In the genomic region with DNA sequence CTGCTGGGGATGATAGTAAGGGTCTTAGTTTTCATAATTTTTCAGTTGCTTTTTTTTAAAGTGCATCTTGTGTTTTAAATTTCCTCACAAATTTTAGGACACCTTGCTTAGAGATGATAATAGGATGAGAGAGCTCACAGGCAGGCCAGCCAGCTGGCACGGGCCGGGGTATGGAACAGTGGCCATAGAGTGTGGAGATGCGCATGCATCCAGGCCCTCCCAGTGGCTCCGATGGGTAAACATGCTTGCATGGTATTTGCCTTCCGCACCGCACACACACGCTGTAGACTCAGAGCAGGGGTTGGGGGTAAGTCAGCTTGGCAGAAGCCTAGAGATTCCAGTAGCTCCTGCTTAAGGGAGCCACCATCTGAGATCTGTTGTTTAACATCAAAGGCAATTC, we compare ENCODE assay signal across 28 cellular contexts. TPM values are rescaled to one million over a fixed set of nuclear protein-coding genes. Genes with fewer than 3 reads are reported as not detected.
A peak's percentile ranks its signal among the peaks of the same experiment; 100 is the strongest.
DNase-seq lines count a peak whose midpoint lies in the region; ATAC-seq and TF ChIP-seq lines count a peak whose summit lies in the region.
"Had no signal": no experiment of that assay in that cellular context is flagged by ENCODE, and none has a peak within 500 bp of the region (broad histone marks: within the 10 kb centered on the region; RNA-seq: fewer than 3 reads in every experiment).

No MANE protein-coding gene starts in this region.

- no peaks in the 10 kb centered on the region for H3K27me3 Mint-ChIP-seq in activated CD4-positive, alpha-beta T cell treated with anti-CD3 and anti-CD28 coated beads, Interleukin-2, amount 10 ng/mL, durations not matched to agents 7 days and 5 days
- H3K27me3 Mint-ChIP-seq: activated CD4-positive, alpha-beta memory T cell treated with anti-CD3 and anti-CD28 coated beads, Interleukin-2, amount 10 ng/mL, durations not matched to agents 7 days and 5 days; activated naive CD4-positive, alpha-beta T cell treated with anti-CD3 and anti-CD28 coated beads, Interleukin-2, amount 10 ng/mL, durations not matched to agents 7 days and 5 days; CD4-positive, CD25-positive, alpha-beta regulatory T cell had no signal

- DNase-seq in NCI-H1105 treated with DMSO at 0.1 percent for 48 hours (lab: John Stamatoyannopoulos, UW) (peak; percentile 29), NCI-H1105 (lab: John Stamatoyannopoulos, UW) (no peak), NCI-H146 (lab: John Stamatoyannopoulos, UW) (peak; percentile 68), NCI-H510A (lab: John Stamatoyannopoulos, UW) (peak; percentile 28), cerebellar cortex (ENCODE audit: low spot score) (peak; percentile 82)
- DNase-seq in activated CD4-positive, alpha-beta T cell treated with anti-CD3 and anti-CD28 coated beads, Interleukin-2, amount 10 ng/mL, durations not matched to agents 7 days and 5 days = no peak
- DNase-seq: activated CD4-positive, alpha-beta memory T cell treated with anti-CD3 and anti-CD28 coated beads, Interleukin-2, amount 10 ng/mL, durations not matched to agents 7 days and 5 days; activated CD4-positive, alpha-beta T cell treated with anti-CD3 and anti-CD28 coated beads for 1 hour; activated CD8-positive, alpha-beta memory T cell treated with anti-CD3 and anti-CD28 coated beads, Interleukin-2, amount 50 U/mL, for 4 hours; activated naive CD4-positive, alpha-beta T cell treated with anti-CD3 and anti-CD28 coated beads, Interleukin-2, amount 10 ng/mL, durations not matched to agents 7 days and 5 days; adrenal gland; brain microvascular endothelial cell; CD4-positive, CD25-positive, alpha-beta regulatory T cell; foreskin melanocyte; H9; NCI-H2227 treated with DMSO at 0.1 percent for 48 hours; small intestine; stimulated activated naive CD8-positive, alpha-beta T cell treated with anti-CD3 and anti-CD28 coated beads, Interleukin-15, Interleukin-2, amounts not matched to agents 100 U/mL and 50 U/mL, for 24 hours; uterus had no signal

- H3K27ac Mint-ChIP-seq in activated CD4-positive, alpha-beta T cell treated with anti-CD3 and anti-CD28 coated beads, Interleukin-2, amount 10 ng/mL, durations not matched to agents 7 days and 5 days = no peak overlapping the region
- H3K27ac Mint-ChIP-seq: activated CD4-positive, alpha-beta memory T cell treated with anti-CD3 and anti-CD28 coated beads, Interleukin-2, amount 10 ng/mL, durations not matched to agents 7 days and 5 days; activated naive CD4-positive, alpha-beta T cell treated with anti-CD3 and anti-CD28 coated beads, Interleukin-2, amount 10 ng/mL, durations not matched to agents 7 days and 5 days; CD4-positive, CD25-positive, alpha-beta regulatory T cell; H9; T-helper 2 cell treated with Interferon-gamma antibody and Interleukin-4, amounts not matched to agents 5 μg/mL and 100 μg/mL, for 36 hours had no signal

- H3K9me3 Mint-ChIP-seq in activated CD4-positive, alpha-beta T cell treated with anti-CD3 and anti-CD28 coated beads, Interleukin-2, amount 10 ng/mL, durations not matched to agents 7 days and 5 days = peaks cover 6% of the 10 kb centered on the region
- H3K9me3 Mint-ChIP-seq: activated CD4-positive, alpha-beta memory T cell treated with anti-CD3 and anti-CD28 coated beads, Interleukin-2, amount 10 ng/mL, durations not matched to agents 7 days and 5 days; H9; T-helper 2 cell treated with Interferon-gamma antibody and Interleukin-4, amounts not matched to agents 5 μg/mL and 100 μg/mL, for 36 hours had no signal

- ATAC-seq in GM18505 (IDR thresholded peaks at IDR 0.05; ENCODE audit: unreplicated experiment) (no peak), GM21723 (IDR thresholded peaks at IDR 0.05; ENCODE audit: unreplicated experiment) (no peak)
- ATAC-seq: Right ventricle myocardium inferior; stimulated activated naive CD8-positive, alpha-beta T cell treated with anti-CD3 and anti-CD28 coated beads, Interleukin-15, Interleukin-2, amounts not matched to agents 100 U/mL and 50 U/mL, for 24 hours had no signal

- POLR2A ChIA-PET in activated CD4-positive, alpha-beta T cell treated with anti-CD3 and anti-CD28 coated beads, Interleukin-2, amount 10 ng/mL, durations not matched to agents 7 days and 5 days (lab: Charles Lee) = no interaction called here

- no peaks in the 10 kb centered on the region for H3K4me1 Mint-ChIP-seq in activated CD4-positive, alpha-beta T cell treated with anti-CD3 and anti-CD28 coated beads, Interleukin-2, amount 10 ng/mL, durations not matched to agents 7 days and 5 days
- H3K4me1 Mint-ChIP-seq: activated CD4-positive, alpha-beta memory T cell treated with anti-CD3 and anti-CD28 coated beads, Interleukin-2, amount 10 ng/mL, durations not matched to agents 7 days and 5 days; activated naive CD4-positive, alpha-beta T cell treated with anti-CD3 and anti-CD28 coated beads, Interleukin-2, amount 10 ng/mL, durations not matched to agents 7 days and 5 days had no signal

- no peak overlapping the region for H3K4me3 Mint-ChIP-seq in activated CD4-positive, alpha-beta T cell treated with anti-CD3 and anti-CD28 coated beads, Interleukin-2, amount 10 ng/mL, durations not matched to agents 7 days and 5 days
- H3K4me3 Mint-ChIP-seq: activated CD4-positive, alpha-beta memory T cell treated with anti-CD3 and anti-CD28 coated beads, Interleukin-2, amount 10 ng/mL, durations not matched to agents 7 days and 5 days; activated naive CD4-positive, alpha-beta T cell treated with anti-CD3 and anti-CD28 coated beads, Interleukin-2, amount 10 ng/mL, durations not matched to agents 7 days and 5 days; CD4-positive, CD25-positive, alpha-beta regulatory T cell; H9; T-helper 2 cell treated with Interferon-gamma antibody and Interleukin-4, amounts not matched to agents 5 μg/mL and 100 μg/mL, for 36 hours had no signal

- H3K36me3 Mint-ChIP-seq in activated CD4-positive, alpha-beta T cell treated with anti-CD3 and anti-CD28 coated beads, Interleukin-2, amount 10 ng/mL, durations not matched to agents 7 days and 5 days (ENCODE audit: low read depth) = peaks cover 22% of the 10 kb centered on the region

- TF ChIP-seq POLR2A in GM18505 (IDR thresholded peaks at IDR 0.05; ENCODE audit: borderline replicate concordance, extremely low read depth, insufficient read depth, insufficient read length) = no peak

- CTCF ChIA-PET in activated CD4-positive, alpha-beta T cell treated with anti-CD3 and anti-CD28 coated beads, Interleukin-2, amount 10 ng/mL, durations not matched to agents 7 days and 5 days (lab: Charles Lee) = no interaction called here

RNA-seq across cellular contexts. Expression of a gene that starts 36.3 kb away (rescaled TPM):
- total RNA-seq in activated CD4-positive, alpha-beta T cell treated with anti-CD3 and anti-CD28 coated beads, Interleukin-2, amount 10 ng/mL, durations not matched to agents 7 days and 5 days = 10 to 100 TPM; 17.1 to 21.8 TPM

RNA-seq across cellular contexts. Expression of a gene that starts 36.9 kb away (rescaled TPM):
- under 1 TPM in 1 of 2 experiments, not detected in 1; 0.15 TPM for total RNA-seq in activated CD4-positive, alpha-beta T cell treated with anti-CD3 and anti-CD28 coated beads, Interleukin-2, amount 10 ng/mL, durations not matched to agents 7 days and 5 days
- total RNA-seq: activated CD4-positive, alpha-beta memory T cell treated with anti-CD3 and anti-CD28 coated beads, Interleukin-2, amount 10 ng/mL, durations not matched to agents 7 days and 5 days; chondrocyte; HT1080; myocyte; right atrium auricular region; Right ventricle myocardium inferior; temporal lobe had no signal

Comparison
In these comparisons a context has a peak if more than half of its experiments do, and no peak if none do; other contexts are left out.
1. DNase-seq: peak in NCI-H1105 treated with DMSO at 0.1 percent for 48 hours (single experiment), NCI-H146 (single experiment), NCI-H510A (single experiment) and cerebellar cortex (single experiment); none in NCI-H1105 (single experiment) and activated CD4-positive, alpha-beta T cell treated with anti-CD3 and anti-CD28 coated beads, Interleukin-2, amount 10 ng/mL, durations not matched to agents 7 days and 5 days (single experiment).